19 cellular contexts compared by ENCODE assay signal in the genomic region with DNA sequence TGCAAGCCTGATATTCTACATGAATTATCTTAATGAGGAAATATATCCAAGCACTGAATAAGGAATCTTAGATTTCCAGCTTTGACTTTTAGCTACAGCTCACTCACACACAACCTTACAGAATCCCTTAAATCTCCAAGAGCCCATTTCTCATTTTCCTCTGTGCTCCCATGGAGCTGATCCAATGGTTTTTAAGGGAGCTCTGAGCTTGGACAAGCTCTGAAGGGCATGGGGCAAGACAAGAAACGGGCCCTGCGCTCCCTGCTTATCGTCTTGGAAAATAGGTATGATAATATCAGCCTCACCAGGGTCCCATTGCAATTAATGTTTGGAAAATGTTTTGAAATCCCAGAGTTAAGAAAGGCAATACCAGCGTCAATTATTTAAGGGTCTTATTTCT.
DNase-seq lines count a peak whose midpoint lies in the region; ATAC-seq, FAIRE-seq and TF ChIP-seq lines count a peak whose summit lies in the region.
"Had no signal": no experiment of that assay in that cellular context is flagged by ENCODE, and none has a peak within 500 bp of the region (broad histone marks: within the 10 kb centered on the region; RNA-seq: fewer than 3 reads in every experiment).

No MANE protein-coding gene starts in this region.

- H3K27ac Mint-ChIP-seq in HFFc6 (peak overlapping the region; percentile 68), brain (peak overlapping the region in 3 of 5 experiments; percentile 55 to 83 (median 71))
- H3K27ac Mint-ChIP-seq: CD14-positive monocyte had no signal

- WGBS in neuronal stem cell (ENCODE audit: extremely low coverage in 2 of 2, insufficient read length in 2 of 2, insufficient replicate concordance in 1 of 2), 2 donors = no CpG with 5 or more reads among the region's 4 CpGs

- no peak overlapping the region for H4K91ac ChIP-seq in neuronal stem cell (ENCODE audit: low read depth, low read length, poor library complexity)

- no peaks in the 10 kb centered on the region for H3K27me3 Mint-ChIP-seq in HFFc6 (ENCODE audit: insufficient read depth)
- H3K27me3 Mint-ChIP-seq in brain = peaks cover 17% of the 10 kb centered on the region

- no peak for ATAC-seq in GM21619 (IDR thresholded peaks at IDR 0.05; ENCODE audit: unreplicated experiment)
- ATAC-seq: GM12878, HepG2 had no signal

- peak; percentile 3 for DNase-seq in Daoy (ENCODE audit: low read depth)
- no peak for DNase-seq in HFFc6
- DNase-seq in neuronal stem cell (ENCODE audit: low spot score) = no peak
- DNase-seq in vagina (ENCODE audit: extremely low spot score in 2 of 2) = no peak
- DNase-seq in GM03348 (ENCODE audit: low spot score) = no peak
- no peak for DNase-seq in urothelium cell line (ENCODE audit: low spot score)
- DNase-seq: AML-193, DMS153, NCI-H1092 treated with DMSO at 0.1 percent for 48 hours, NCI-H2081 treated with DMSO at 0.1 percent for 48 hours, NCI-H510A, NCI-H774 had no signal

- no peak overlapping the region for H2BK120ac ChIP-seq in neuronal stem cell (ENCODE audit: low read depth, low read length)

- H2BK12ac ChIP-seq in neuronal stem cell (ENCODE audit: low read length) = no peak overlapping the region

- H3K9me3 ChIP-seq in neuronal stem cell (replicated peaks in 1 of 2; ENCODE audit: control insufficient read depth in 2 of 2, insufficient read depth in 1 of 2, low read depth in 1 of 2, low read length in 2 of 2) (no peaks in the 10 kb centered on the region), vagina (no peaks in the 10 kb centered on the region)
- H3K9me3 ChIP-seq: MG63 had no signal

- no peak overlapping the region for H2BK15ac ChIP-seq in neuronal stem cell (ENCODE audit: low read length)

- H3K18ac ChIP-seq in neuronal stem cell (ENCODE audit: low read length) = no peak overlapping the region

- H3K36me3 Mint-ChIP-seq in HFFc6 (ENCODE audit: low read depth) = peaks cover 7% of the 10 kb centered on the region; the same call in 1 of the 2 replicates
- H3K36me3 Mint-ChIP-seq in brain = no peaks in the 10 kb centered on the region
- H3K36me3 Mint-ChIP-seq: CD14-positive monocyte had no signal

- H3K9me3 Mint-ChIP-seq in HFFc6 (no peaks in the 10 kb centered on the region), brain (peaks cover 0 to 11% (median 0%) of the 10 kb centered on the region in 5 experiments)

- H2AFZ ChIP-seq in neuronal stem cell (ENCODE audit: low read length) = peak overlapping the region; percentile 1

- TF ChIP-seq CTCF in HFFc6 (IDR thresholded peaks at IDR 0.05) (no peak), brain (conservative IDR thresholded peaks at IDR 0.05) (no peak), vagina (IDR thresholded peaks at IDR 0.05) (no peak)

- H4K8ac ChIP-seq in neuronal stem cell (ENCODE audit: low read depth, low read length) = no peak overlapping the region

- no peak overlapping the region for H3K14ac ChIP-seq in neuronal stem cell (ENCODE audit: low read length)

- H3K36me3 ChIP-seq in neuronal stem cell (replicated peaks in 1 of 2; ENCODE audit: control insufficient read depth in 2 of 2, insufficient read depth in 2 of 2, low read length in 2 of 2) (no peaks in the 10 kb centered on the region), vagina (no peaks in the 10 kb centered on the region)
- H3K36me3 ChIP-seq: MG63 had no signal

- H3K4me1 ChIP-seq in neuronal stem cell (ENCODE audit: control insufficient read depth in 2 of 2, insufficient read depth in 1 of 2, low read depth in 1 of 2, low read length in 2 of 2) = peaks cover 5 to 26% of the 10 kb centered on the region in 2 donors
- no peaks in the 10 kb centered on the region for H3K4me1 ChIP-seq in vagina

- no peak overlapping the region for H3K9ac ChIP-seq in neuronal stem cell (ENCODE audit: low read depth, low read length, poor library complexity)

- H3K27ac ChIP-seq in neuronal stem cell (replicated peaks; ENCODE audit: low read length) (no peak overlapping the region), vagina (no peak overlapping the region)

- FAIRE-seq in urothelium cell line (lab: Jason Lieb, UNC) = no peak
- FAIRE-seq: GM12878, H1, HepG2 had no signal

- no peak overlapping the region for H3K4me2 ChIP-seq in neuronal stem cell (ENCODE audit: insufficient read depth, low read length, poor library complexity, severe bottlenecking)

- no peak overlapping the region for H3K4ac ChIP-seq in neuronal stem cell (ENCODE audit: low read length)

- TF ChIP-seq POLR2A in vagina (IDR thresholded peaks at IDR 0.05) = no peak

- H3K4me1 Mint-ChIP-seq in HFFc6 (ENCODE audit: low read depth) = peaks cover 49% of the 10 kb centered on the region
- peaks cover 45% of the 10 kb centered on the region for H3K4me1 Mint-ChIP-seq in brain
- H3K4me1 Mint-ChIP-seq: CD14-positive monocyte had no signal

- no peak overlapping the region for H3K23ac ChIP-seq in neuronal stem cell (ENCODE audit: low read depth, low read length, poor library complexity)

- H3K27me3 ChIP-seq in neuronal stem cell (ENCODE audit: control insufficient read depth in 3 of 3, insufficient read depth in 3 of 3, low read depth in 1 of 3, low read length in 3 of 3) (no peaks in the 10 kb centered on the region), vagina (no peaks in the 10 kb centered on the region)
- H3K27me3 ChIP-seq: MG63 had no signal

- intact Hi-C loops in vagina (cut with DNase I) = no loop called here

- H3K4me3 ChIP-seq in neuronal stem cell (ENCODE audit: low read length in 2 of 2) = no peak overlapping the region
- H3K4me3 ChIP-seq in vagina = no peak overlapping the region
- H3K4me3 ChIP-seq: GM12878, MG63 had no signal

- H2BK5ac ChIP-seq in neuronal stem cell (ENCODE audit: low read length) = no peak overlapping the region

- H3K79me1 ChIP-seq in neuronal stem cell (ENCODE audit: low read depth, low read length) = no peaks in the 10 kb centered on the region

- H3K4me3 Mint-ChIP-seq in HFFc6 = no peak overlapping the region; the same call in 1 of the 2 replicates
- no peak overlapping the region for H3K4me3 Mint-ChIP-seq in brain
- H3K4me3 Mint-ChIP-seq: CD14-positive monocyte had no signal

- H2AK5ac ChIP-seq in neuronal stem cell (ENCODE audit: low read depth, low read length) = no peak overlapping the region
